ENCODE assay signal across 8 cellular contexts in the genomic region with DNA sequence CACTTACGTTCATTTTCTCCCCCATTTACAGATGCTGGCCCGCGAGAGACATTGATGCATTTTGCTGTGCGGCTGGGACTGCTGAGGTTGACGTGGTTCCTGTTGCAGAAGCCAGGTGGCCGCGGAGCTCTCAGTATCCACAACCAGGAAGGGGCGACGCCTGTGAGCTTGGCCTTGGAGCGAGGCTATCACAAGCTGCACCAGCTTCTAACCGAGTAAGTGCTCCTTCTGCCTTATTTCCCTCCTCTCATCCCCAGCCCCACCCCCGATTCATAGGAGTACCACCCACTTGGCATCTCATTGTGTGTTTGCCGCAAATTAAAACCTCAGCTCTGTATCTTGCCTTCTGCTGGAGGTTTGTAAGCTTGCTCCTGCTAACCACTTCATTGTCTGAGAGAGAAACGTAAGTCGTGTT.
DNase-seq lines count a peak whose midpoint lies in the region; ATAC-seq and TF ChIP-seq lines count a peak whose summit lies in the region.

No MANE protein-coding gene starts in this region.

- peaks cover 0 to 6% of the 10 kb centered on the region in 2 donors for H3K4me1 ChIP-seq in esophagus (ENCODE audit: control insufficient read depth in 2 of 2, insufficient read depth in 2 of 2, low read length in 1 of 2)

- H3K27ac ChIP-seq in esophagus (ENCODE audit: low read depth in 2 of 2, low read length in 1 of 2), result peak overlapping the region; percentile 26 to 76

- DNase-seq in NCI-H146 treated with DMSO at 0.1 percent for 48 hours (lab: John Stamatoyannopoulos, UW; ENCODE audit: unreplicated experiment) (peak; percentile 44), WTC11 (ENCODE audit: low spot score) (peak; percentile 52), pons (ENCODE audit: low spot score) (peak; percentile 41), middle frontal gyrus (ENCODE audit: extremely low spot score, low spot score) (no peak)

- WGBS in esophagus, 2 donors, result 19 to 24% methylated on average over 15 of the region's 15 CpGs

- H3K36me3 ChIP-seq in esophagus (ENCODE audit: control insufficient read depth in 2 of 2, insufficient read depth in 2 of 2, low read length in 1 of 2), result no peaks in the 10 kb centered on the region

- no peaks in the 10 kb centered on the region for H3K27me3 Mint-ChIP-seq in WTC11 (ENCODE audit: low read depth)

- no peaks in the 10 kb centered on the region; the same call in 1 of the 2 replicates for H3K36me3 Mint-ChIP-seq in WTC11

- H3K27ac Mint-ChIP-seq in WTC11, result peak overlapping the region; percentile 15

- CTCF ChIA-PET in WTC11 (lab: Charles Lee), result interaction anchor here (0.8 to 2.6 kb wide), 13 partner anchors 13 to 247 kb away, joined by 3 to 17 read pairs (median 3); no protein-coding TSS in a partner anchor

- H3K9me3 Mint-ChIP-seq in WTC11, result no peaks in the 10 kb centered on the region

- no peaks in the 10 kb centered on the region for H3K27me3 ChIP-seq in esophagus (ENCODE audit: control insufficient read depth in 1 of 2, insufficient read depth in 2 of 2, low read length in 2 of 2)

- POLR2A ChIA-PET in WTC11 (lab: Charles Lee), result interaction anchor here (0.5 to 1.0 kb wide), 2 partner anchors 17 to 101 kb away, joined by 4 read pairs; no protein-coding TSS in a partner anchor

- ATAC-seq in WTC11 (peak; percentile 97), GM18520 (IDR thresholded peaks at IDR 0.05; ENCODE audit: unreplicated experiment) (no peak), GM19397 (IDR thresholded peaks at IDR 0.05; ENCODE audit: unreplicated experiment) (no peak)
- no peak for ATAC-seq in activated CD4-positive, CD25-positive, alpha-beta regulatory T cell treated with anti-CD3 and anti-CD28 coated beads, Interleukin-2, amount 50 U/mL, for 24 hours

- no peak overlapping the region for H3K4me3 ChIP-seq in esophagus (ENCODE audit: low read depth in 1 of 2, low read length in 2 of 2)

- H3K4me1 Mint-ChIP-seq in WTC11, result peaks cover 22% of the 10 kb centered on the region

- TF ChIP-seq CTCF in WTC11 (IDR thresholded peaks at IDR 0.05), result no peak

- H3K9me3 ChIP-seq in esophagus (ENCODE audit: control insufficient read depth in 2 of 2, insufficient read depth in 1 of 2, low read depth in 1 of 2, low read length in 1 of 2), result no peaks in the 10 kb centered on the region

- H3K4me3 Mint-ChIP-seq in WTC11, result no peak overlapping the region

TF ChIP-seq in WTC11, 78 proteins besides CTCF, POLR2A, EP300 and RAD21:
- TF ChIP-seq GABPB1 (CRISPR knock-in tag; IDR thresholded peaks at IDR 0.05) (no peak), ZNF219 (CRISPR knock-in tag; IDR thresholded peaks at IDR 0.05; ENCODE audit: borderline replicate concordance) (no peak), HMGA2 (CRISPR knock-in tag; IDR thresholded peaks at IDR 0.05) (no peak), ZNF138 (CRISPR knock-in tag; conservative IDR thresholded peaks at IDR 0.05) (no peak)
- TF ChIP-seq, protein P1, sequence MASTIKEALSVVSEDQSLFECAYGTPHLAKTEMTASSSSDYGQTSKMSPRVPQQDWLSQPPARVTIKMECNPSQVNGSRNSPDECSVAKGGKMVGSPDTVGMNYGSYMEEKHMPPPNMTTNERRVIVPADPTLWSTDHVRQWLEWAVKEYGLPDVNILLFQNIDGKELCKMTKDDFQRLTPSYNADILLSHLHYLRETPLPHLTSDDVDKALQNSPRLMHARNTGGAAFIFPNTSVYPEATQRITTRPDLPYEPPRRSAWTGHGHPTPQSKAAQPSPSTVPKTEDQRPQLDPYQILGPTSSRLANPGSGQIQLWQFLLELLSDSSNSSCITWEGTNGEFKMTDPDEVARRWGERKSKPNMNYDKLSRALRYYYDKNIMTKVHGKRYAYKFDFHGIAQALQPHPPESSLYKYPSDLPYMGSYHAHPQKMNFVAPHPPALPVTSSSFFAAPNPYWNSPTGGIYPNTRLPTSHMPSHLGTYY (CRISPR knock-in tag; IDR thresholded peaks at IDR 0.05), result no peak
